23 cellular contexts compared by ENCODE assay signal in genomic region chr1:112517231-112517630, GRCh38.
"Had no signal": no experiment of that assay in that cellular context is flagged by ENCODE, and none has a peak within 500 bp of the region (broad histone marks: within the 10 kb centered on the region; RNA-seq: fewer than 3 reads in every experiment).

No MANE protein-coding gene starts in this region.

- H3K27ac ChIP-seq: colonic mucosa, esophagus muscularis mucosa, gastroesophageal sphincter, left lung, lower lobe of right lung, neutrophil, psoas muscle, right lobe of liver, suprapubic skin, thyroid gland had no signal

- FAIRE-seq: endothelial cell of umbilical vein, urothelium cell line had no signal

- DNase-seq: colonic mucosa; effector CD4-positive, alpha-beta T cell; endodermal cell; glutamatergic neuron; islet precursor cell; left lung; lower lobe of right lung; mesenchymal stem cell; midbrain; psoas muscle; retina; right lobe of liver; stimulated activated CD4-positive, alpha-beta T cell treated with anti-CD3 and anti-CD28 coated beads, Interleukin-4, amount 100 ng/mL, for 1 hour; stimulated activated CD8-positive, alpha-beta memory T cell treated with anti-CD3 and anti-CD28 coated beads, Interleukin-4, amount 100 ng/mL, for 48 hours; stimulated activated naive CD8-positive, alpha-beta T cell treated with anti-CD3 and anti-CD28 coated beads, Interleukin-15, Interleukin-2, amounts not matched to agents 100 U/mL and 50 U/mL, for 24 hours; thyroid gland had no signal

- H3K9me3 ChIP-seq: colonic mucosa, esophagus muscularis mucosa, gastroesophageal sphincter, left lung, lower lobe of right lung, neutrophil, psoas muscle, right lobe of liver, suprapubic skin, thyroid gland had no signal

- H3K27me3 ChIP-seq: colonic mucosa, esophagus muscularis mucosa, gastroesophageal sphincter, left lung, right lobe of liver, suprapubic skin, thyroid gland had no signal

- H3K4me3 ChIP-seq: colonic mucosa, esophagus muscularis mucosa, gastroesophageal sphincter, left lung, lower lobe of right lung, psoas muscle, right lobe of liver, suprapubic skin, thyroid gland had no signal

- H3K4me1 ChIP-seq: colonic mucosa, left lung, psoas muscle, right lobe of liver had no signal

- ATAC-seq: gastroesophageal sphincter; left lung; lower lobe of right lung; psoas muscle; right lobe of liver; stimulated activated effector memory CD8-positive, alpha-beta T cell treated with anti-CD3 and anti-CD28 coated beads, Interleukin-12 subunit alpha, Interleukin-12 subunit beta, amount 100 ng/mL, for 72 hours; stimulated activated naive CD8-positive, alpha-beta T cell treated with anti-CD3 and anti-CD28 coated beads, Interleukin-15, Interleukin-2, amounts not matched to agents 100 U/mL and 50 U/mL, for 24 hours had no signal

- H3K36me3 ChIP-seq: colonic mucosa, left lung, neutrophil, right lobe of liver, suprapubic skin, thyroid gland had no signal
